Comparison of ENCODE assay signal across 7 cellular contexts in genomic region chr5:180781900-180782326, GRCh38. TPM values are rescaled to one million over a fixed set of nuclear protein-coding genes. Genes with fewer than 3 reads are reported as not detected.
"Had no signal": no experiment of that assay in that cellular context is flagged by ENCODE, and none has a peak within 500 bp of the region (broad histone marks: within the 10 kb centered on the region; RNA-seq: fewer than 3 reads in every experiment).

No MANE protein-coding gene starts in this region.

RNA-seq across cellular contexts. Expression of gene OR2Y1, which starts 42.1 kb away (rescaled TPM):
- total RNA-seq: HT1080, LHCN-M2, MCF 10A, OCI-LY7, Right ventricle myocardium superior, SJSA1 had no signal
- polyA plus RNA-seq: IgD-negative memory B cell had no signal
